In the genomic region with DNA sequence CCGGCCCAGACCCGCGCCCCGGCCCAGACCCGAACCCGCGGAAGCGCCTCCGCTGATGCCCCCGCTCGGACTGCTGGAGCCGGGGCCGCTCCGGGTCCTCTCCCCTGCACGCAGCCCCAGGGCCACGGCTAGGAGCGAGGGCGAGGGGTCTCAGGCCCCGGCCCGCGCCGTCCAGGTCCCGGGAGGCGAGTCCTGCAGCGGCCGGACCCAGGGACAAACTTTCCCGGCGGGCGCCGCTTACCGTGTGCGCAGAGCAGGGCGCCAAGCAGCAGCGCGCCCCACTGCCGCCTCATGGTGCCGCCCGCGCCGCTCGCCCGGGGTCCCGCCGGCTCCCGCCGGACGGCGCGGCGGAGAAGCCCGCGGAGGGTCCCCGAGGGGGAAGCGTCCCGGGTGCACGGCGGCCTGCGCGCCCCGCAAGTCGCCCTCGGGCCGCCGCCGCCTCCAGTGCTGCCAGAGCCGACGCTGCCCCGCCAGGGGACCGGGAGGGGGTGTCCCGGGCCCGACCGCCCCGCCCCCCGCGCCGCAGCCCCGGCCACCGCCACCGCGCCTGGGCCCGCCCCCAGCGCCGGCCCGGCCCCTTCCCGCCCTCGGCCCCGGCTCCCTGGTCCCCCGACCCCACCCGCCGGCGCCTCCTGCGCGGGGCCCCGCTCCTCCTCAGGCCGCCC, we compare ENCODE assay signal across 8 cellular contexts. TPM values are rescaled to one million over a fixed set of nuclear protein-coding genes. Genes with fewer than 3 reads are reported as not detected.
DNase-seq lines count a peak whose midpoint lies in the region; ATAC-seq, FAIRE-seq and TF ChIP-seq lines count a peak whose summit lies in the region.

A gene with protein sequence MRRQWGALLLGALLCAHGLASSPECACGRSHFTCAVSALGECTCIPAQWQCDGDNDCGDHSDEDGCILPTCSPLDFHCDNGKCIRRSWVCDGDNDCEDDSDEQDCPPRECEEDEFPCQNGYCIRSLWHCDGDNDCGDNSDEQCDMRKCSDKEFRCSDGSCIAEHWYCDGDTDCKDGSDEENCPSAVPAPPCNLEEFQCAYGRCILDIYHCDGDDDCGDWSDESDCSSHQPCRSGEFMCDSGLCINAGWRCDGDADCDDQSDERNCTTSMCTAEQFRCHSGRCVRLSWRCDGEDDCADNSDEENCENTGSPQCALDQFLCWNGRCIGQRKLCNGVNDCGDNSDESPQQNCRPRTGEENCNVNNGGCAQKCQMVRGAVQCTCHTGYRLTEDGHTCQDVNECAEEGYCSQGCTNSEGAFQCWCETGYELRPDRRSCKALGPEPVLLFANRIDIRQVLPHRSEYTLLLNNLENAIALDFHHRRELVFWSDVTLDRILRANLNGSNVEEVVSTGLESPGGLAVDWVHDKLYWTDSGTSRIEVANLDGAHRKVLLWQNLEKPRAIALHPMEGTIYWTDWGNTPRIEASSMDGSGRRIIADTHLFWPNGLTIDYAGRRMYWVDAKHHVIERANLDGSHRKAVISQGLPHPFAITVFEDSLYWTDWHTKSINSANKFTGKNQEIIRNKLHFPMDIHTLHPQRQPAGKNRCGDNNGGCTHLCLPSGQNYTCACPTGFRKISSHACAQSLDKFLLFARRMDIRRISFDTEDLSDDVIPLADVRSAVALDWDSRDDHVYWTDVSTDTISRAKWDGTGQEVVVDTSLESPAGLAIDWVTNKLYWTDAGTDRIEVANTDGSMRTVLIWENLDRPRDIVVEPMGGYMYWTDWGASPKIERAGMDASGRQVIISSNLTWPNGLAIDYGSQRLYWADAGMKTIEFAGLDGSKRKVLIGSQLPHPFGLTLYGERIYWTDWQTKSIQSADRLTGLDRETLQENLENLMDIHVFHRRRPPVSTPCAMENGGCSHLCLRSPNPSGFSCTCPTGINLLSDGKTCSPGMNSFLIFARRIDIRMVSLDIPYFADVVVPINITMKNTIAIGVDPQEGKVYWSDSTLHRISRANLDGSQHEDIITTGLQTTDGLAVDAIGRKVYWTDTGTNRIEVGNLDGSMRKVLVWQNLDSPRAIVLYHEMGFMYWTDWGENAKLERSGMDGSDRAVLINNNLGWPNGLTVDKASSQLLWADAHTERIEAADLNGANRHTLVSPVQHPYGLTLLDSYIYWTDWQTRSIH (N-terminal part only) (minus strand): TSS at position 464 of the 665 bp plus-strand sequence. CDS start 171 bp downstream, at position 293.

- TF ChIP-seq CTCF in AG04449 (IDR thresholded peaks at IDR 0.05; ENCODE audit: insufficient read depth, low read length, missing control alignments) (no peak), Peyer's patch (IDR thresholded peaks at IDR 0.05) (peak in 2 of 6 experiments; percentile 10 to 39), retinal pigment epithelial cell (conservative IDR thresholded peaks at IDR 0.05; ENCODE audit: low read depth, low read length) (no peak)

- ATAC-seq in GM18870 (IDR thresholded peaks at IDR 0.05; ENCODE audit: unreplicated experiment) = no peak

- H3K27ac ChIP-seq in Peyer's patch = peak within 1 kb of the TSS; percentile 56 to 73 (median 64)

- no peaks in the 10 kb centered on the region for H3K36me3 ChIP-seq in Peyer's patch

- CTCF ChIA-PET in AG04449 (lab: Yijun Ruan, JAX) = interaction anchor here (0.5 to 6.1 kb wide), 10 partner anchors 7 to 244 kb away, joined by 3 to 115 read pairs (median 6); a partner anchor contains a TSS

- no peaks in the 10 kb centered on the region for H3K27me3 ChIP-seq in Peyer's patch

- no peak for FAIRE-seq in GM19239 (lab: Jason Lieb, UNC)

- TF ChIP-seq POLR2A in Peyer's patch (IDR thresholded peaks at IDR 0.05) = no peak

- H3K4me1 ChIP-seq in Peyer's patch = peaks cover 0 to 29% (median 13%) of the 10 kb centered on the region in 4 donors

- POLR2A ChIA-PET in AG04449 (lab: Yijun Ruan, JAX) = no interaction called here

- H3K4me3 ChIP-seq in AG04449 (ENCODE audit: low read depth, low read length) = peak within 1 kb of the TSS; percentile 64
- peak within 1 kb of the TSS; percentile 58 to 89 (median 70) for H3K4me3 ChIP-seq in Peyer's patch
- peak within 1 kb of the TSS; percentile 60 for H3K4me3 ChIP-seq in retinal pigment epithelial cell (ENCODE audit: low read length)

- DNase-seq in AG04449 (ENCODE audit: low read depth, low spot score) (no peak), GM19239 (ENCODE audit: insufficient read length, low spot score) (peak; percentile 40), Peyer's patch (peak in 2 of 3 donors; percentile 64 to 76), anterior cingulate cortex (lab: John Stamatoyannopoulos, UW) (peak in 38 of 58 donors; percentile 30 to 72 (median 46)), hepatic stellate cell (ENCODE audit: low spot score) (peak; percentile 41), retinal pigment epithelial cell (ENCODE audit: low read depth) (no peak), SIG-M5 (lab: John Stamatoyannopoulos, UW) (no peak)

- no peaks in the 10 kb centered on the region for H3K9me3 ChIP-seq in Peyer's patch

RNA-seq across cellular contexts. Expression of the gene that starts here (rescaled TPM):
- 10 to 100 TPM; 37.1 to 62.5 (median 44.4) TPM for total RNA-seq in Peyer's patch

Comparison
In these comparisons a context has a peak if more than half of its experiments do, and no peak if none do; other contexts are left out.
1. DNase-seq: peak in GM19239 (single experiment), Peyer's patch (2 of 3), anterior cingulate cortex (38 of 58) and hepatic stellate cell (single experiment); none in AG04449 (single experiment), retinal pigment epithelial cell (single experiment) and SIG-M5 (single experiment).
2. Peak in every context shown above with its lines, with median percentiles within 50 percentile points of each other: H3K4me3 ChIP-seq.